In genomic region chr11:126034026-126034822, GRCh38 we compare ENCODE assay signal across 25 cellular contexts. TPM values are rescaled to one million over a fixed set of nuclear protein-coding genes. Genes with fewer than 3 reads are reported as not detected.
DNase-seq lines count a peak whose midpoint lies in the region; ATAC-seq and TF ChIP-seq lines count a peak whose summit lies in the region.
"Had no signal": no experiment of that assay in that cellular context is flagged by ENCODE, and none has a peak within 500 bp of the region (broad histone marks: within the 10 kb centered on the region; RNA-seq: fewer than 3 reads in every experiment).

No MANE protein-coding gene starts in this region.

- ATAC-seq in GM21367 (IDR thresholded peaks at IDR 0.05; ENCODE audit: unreplicated experiment) = no peak
- ATAC-seq: upper lobe of right lung had no signal

- no CpG with 5 or more reads among the region's 9 CpGs for WGBS in neuronal stem cell (ENCODE audit: extremely low coverage in 2 of 2, insufficient read length in 2 of 2, insufficient replicate concordance in 1 of 2), 2 donors

- no peak overlapping the region for H3K4me3 ChIP-seq in AG10803 (ENCODE audit: low read length)
- no peak overlapping the region for H3K4me3 ChIP-seq in neuronal stem cell (ENCODE audit: low read length in 2 of 2)
- H3K4me3 ChIP-seq: lower lobe of right lung, Peyer's patch, SJSA1, skin epidermis, stomach, upper lobe of right lung had no signal

- H4K8ac ChIP-seq in neuronal stem cell (ENCODE audit: low read depth, low read length) = no peak overlapping the region

- H2BK15ac ChIP-seq in neuronal stem cell (ENCODE audit: low read length) = no peak overlapping the region

- no peak overlapping the region for H2AFZ ChIP-seq in neuronal stem cell (ENCODE audit: low read length)

- no peaks in the 10 kb centered on the region for H3K27me3 ChIP-seq in neuronal stem cell (ENCODE audit: control insufficient read depth in 3 of 3, insufficient read depth in 3 of 3, low read depth in 1 of 3, low read length in 3 of 3)
- H3K27me3 ChIP-seq: Peyer's patch, SJSA1, upper lobe of right lung had no signal

- no peak overlapping the region for H2BK120ac ChIP-seq in neuronal stem cell (ENCODE audit: low read depth, low read length)

- no peaks in the 10 kb centered on the region for H3K79me1 ChIP-seq in neuronal stem cell (ENCODE audit: low read depth, low read length)

- H2BK5ac ChIP-seq in neuronal stem cell (ENCODE audit: low read length) = no peak overlapping the region

- no peaks in the 10 kb centered on the region for H3K27me3 Mint-ChIP-seq in brain
- H3K27me3 Mint-ChIP-seq: progenitor cell of endocrine pancreas had no signal

- no peak overlapping the region for H3K23ac ChIP-seq in neuronal stem cell (ENCODE audit: low read depth, low read length, poor library complexity)

- H3K27ac Mint-ChIP-seq in brain = peak overlapping the region; percentile 39 to 85 (median 72)
- H3K27ac Mint-ChIP-seq: activated naive CD4-positive, alpha-beta T cell treated with anti-CD3 and anti-CD28 coated beads, Interleukin-2, amount 10 ng/mL, durations not matched to agents 7 days and 5 days; progenitor cell of endocrine pancreas had no signal

- H2BK12ac ChIP-seq in neuronal stem cell (ENCODE audit: low read length) = no peak overlapping the region

- no peak overlapping the region for H3K18ac ChIP-seq in neuronal stem cell (ENCODE audit: low read length)

- H3K9ac ChIP-seq in neuronal stem cell (ENCODE audit: low read depth, low read length, poor library complexity) = no peak overlapping the region

- no peak overlapping the region for H3K4ac ChIP-seq in neuronal stem cell (ENCODE audit: low read length)

- H3K36me3 ChIP-seq in neuronal stem cell (replicated peaks in 1 of 2; ENCODE audit: control insufficient read depth in 2 of 2, insufficient read depth in 2 of 2, low read length in 2 of 2) = no peaks in the 10 kb centered on the region
- H3K36me3 ChIP-seq: lower lobe of right lung, neutrophil, Peyer's patch, SJSA1, stomach, upper lobe of right lung had no signal

- H3K9me3 Mint-ChIP-seq in brain = no peaks in the 10 kb centered on the region
- H3K9me3 Mint-ChIP-seq: activated naive CD4-positive, alpha-beta T cell treated with anti-CD3 and anti-CD28 coated beads, Interleukin-2, amount 10 ng/mL, durations not matched to agents 7 days and 5 days; H9 had no signal

- DNase-seq in AG10803 (ENCODE audit: low read depth) (peak; percentile 1), left kidney (ENCODE audit: low read depth, low spot score) (peak; percentile 57), neuronal stem cell (ENCODE audit: low spot score) (peak; percentile 77), DMS114 treated with DMSO at 0.1 percent for 48 hours (lab: John Stamatoyannopoulos, UW; ENCODE audit: unreplicated experiment) (no peak), NCI-H1694 treated with DMSO at 0.1 percent for 48 hours (lab: John Stamatoyannopoulos, UW) (no peak), NCI-H510A (lab: John Stamatoyannopoulos, UW) (no peak)
- DNase-seq: activated CD4-positive, alpha-beta T cell treated with anti-CD3 and anti-CD28 coated beads, Interleukin-2, amount 50 U/mL, for 4 hours; activated naive CD4-positive, alpha-beta T cell treated with anti-CD3 and anti-CD28 coated beads, Interleukin-2, amount 10 ng/mL, durations not matched to agents 7 days and 5 days; amniotic stem cell; H9; KBM-7; lower lobe of right lung; NCI-H1105 treated with DMSO at 0.1 percent for 48 hours; NCI-H2029 treated with DMSO at 0.1 percent for 48 hours; NCI-H2227 treated with DMSO at 0.1 percent for 48 hours; Peyer's patch; stomach; T-helper 1 cell; upper lobe of right lung had no signal

- H3K9me3 ChIP-seq in neuronal stem cell (replicated peaks in 1 of 2; ENCODE audit: control insufficient read depth in 2 of 2, insufficient read depth in 1 of 2, low read depth in 1 of 2, low read length in 2 of 2) = no peaks in the 10 kb centered on the region
- H3K9me3 ChIP-seq: lower lobe of right lung, neutrophil, Peyer's patch, SJSA1, stomach, upper lobe of right lung had no signal

- H4K91ac ChIP-seq in neuronal stem cell (ENCODE audit: low read depth, low read length, poor library complexity) = no peak overlapping the region

- peak overlapping the region; percentile 87 for H3K27ac ChIP-seq in neuronal stem cell (replicated peaks; ENCODE audit: low read length)
- H3K27ac ChIP-seq: lower lobe of right lung, neutrophil, Peyer's patch, SJSA1, upper lobe of right lung had no signal

- H3K4me1 Mint-ChIP-seq in brain = peaks cover 44% of the 10 kb centered on the region
- H3K4me1 Mint-ChIP-seq: activated naive CD4-positive, alpha-beta T cell treated with anti-CD3 and anti-CD28 coated beads, Interleukin-2, amount 10 ng/mL, durations not matched to agents 7 days and 5 days had no signal

- H3K14ac ChIP-seq in neuronal stem cell (ENCODE audit: low read length) = no peak overlapping the region

- no peak for TF ChIP-seq CTCF in AG10803 (conservative IDR thresholded peaks at IDR 0.05; ENCODE audit: low read length)
- TF ChIP-seq CTCF in brain (conservative IDR thresholded peaks at IDR 0.05) = no peak

- H3K4me1 ChIP-seq in neuronal stem cell (ENCODE audit: control insufficient read depth in 2 of 2, insufficient read depth in 1 of 2, low read depth in 1 of 2, low read length in 2 of 2) = peaks cover 24 to 27% of the 10 kb centered on the region in 2 donors
- H3K4me1 ChIP-seq: Peyer's patch, SJSA1, upper lobe of right lung had no signal

- H2AK5ac ChIP-seq in neuronal stem cell (ENCODE audit: low read depth, low read length) = no peak overlapping the region

- peaks cover 28% of the 10 kb centered on the region for H3K36me3 Mint-ChIP-seq in brain
- H3K36me3 Mint-ChIP-seq: activated naive CD4-positive, alpha-beta T cell treated with anti-CD3 and anti-CD28 coated beads, Interleukin-2, amount 10 ng/mL, durations not matched to agents 7 days and 5 days had no signal

- H3K4me2 ChIP-seq in neuronal stem cell (ENCODE audit: insufficient read depth, low read length, poor library complexity, severe bottlenecking) = peak overlapping the region; percentile 12

- peak overlapping the region; percentile 29 to 66 (median 46) for H3K4me3 Mint-ChIP-seq in brain
- H3K4me3 Mint-ChIP-seq: activated naive CD4-positive, alpha-beta T cell treated with anti-CD3 and anti-CD28 coated beads, Interleukin-2, amount 10 ng/mL, durations not matched to agents 7 days and 5 days; H9 had no signal

RNA-seq across cellular contexts. Expression of gene CDON, which starts 28.4 kb away (rescaled TPM):
- polyA plus RNA-seq in brain (ENCODE audit: insufficient read depth, low read depth, low replicate concordance) = 6.3 TPM
- 39.7 TPM for polyA plus RNA-seq in neuronal stem cell (2013, experiment 1 of 2)
- 38.5 TPM for polyA plus RNA-seq in neuronal stem cell (2013, experiment 2 of 2)

Comparison
In these comparisons a context has a peak if more than half of its experiments do, and no peak if none do; other contexts are left out.
1. DNase-seq: peak in AG10803 (single experiment), left kidney (single experiment) and neuronal stem cell (single experiment); none in DMS114 treated with DMSO at 0.1 percent for 48 hours (single experiment), NCI-H1694 treated with DMSO at 0.1 percent for 48 hours (single experiment) and NCI-H510A (single experiment).